In genomic region chr4:99857302-99857701, GRCh38 we compare ENCODE assay signal across 12 cellular contexts. TPM values are rescaled to one million over a fixed set of nuclear protein-coding genes. Genes with fewer than 3 reads are reported as not detected.
DNase-seq lines count a peak whose midpoint lies in the region; ATAC-seq and TF ChIP-seq lines count a peak whose summit lies in the region.
"Had no signal": no experiment of that assay in that cellular context is flagged by ENCODE, and none has a peak within 500 bp of the region (broad histone marks: within the 10 kb centered on the region; RNA-seq: fewer than 3 reads in every experiment).

No MANE protein-coding gene starts in this region.

- no peak for TF ChIP-seq CTCF in OCI-LY7 (conservative IDR thresholded peaks at IDR 0.05; ENCODE audit: low read length)

- peaks cover 64% of the 10 kb centered on the region for H3K36me3 Mint-ChIP-seq in activated CD8-positive, alpha-beta memory T cell treated with anti-CD3 and anti-CD28 coated beads, Interleukin-2, amount 10 ng/mL, durations not matched to agents 7 days and 5 days
- peaks cover 31 to 55% of the 10 kb centered on the region in 2 donors for H3K36me3 Mint-ChIP-seq in activated naive CD4-positive, alpha-beta T cell treated with anti-CD3 and anti-CD28 coated beads, Interleukin-2, amount 50 U/mL, for 72 hours
- peaks cover 50 to 68% of the 10 kb centered on the region in 2 donors for H3K36me3 Mint-ChIP-seq in stimulated activated naive B cell treated with anti-CD40 and anti-IgM and Interleukin-4, amounts not matched to agents 10 μg/mL and 1 μg/mL and 100 μg/mL, for 72 hours

- no TSS peak for BruUV-seq in OCI-LY7 (replicated peaks; lab: Mats Ljungman, UMichigan)

- H3K27ac Mint-ChIP-seq in activated CD8-positive, alpha-beta memory T cell treated with anti-CD3 and anti-CD28 coated beads, Interleukin-2, amount 10 ng/mL, durations not matched to agents 7 days and 5 days, result peak overlapping the region; percentile 17
- H3K27ac Mint-ChIP-seq in activated naive CD4-positive, alpha-beta T cell treated with anti-CD3 and anti-CD28 coated beads, Interleukin-2, amount 50 U/mL, for 72 hours, result peak overlapping the region; percentile 78 to 83
- peak overlapping the region; percentile 87 for H3K27ac Mint-ChIP-seq in stimulated activated naive B cell treated with anti-CD40 and anti-IgM and Interleukin-4, amounts not matched to agents 10 μg/mL and 1 μg/mL and 100 μg/mL, for 72 hours

- ATAC-seq in activated CD8-positive, alpha-beta memory T cell treated with anti-CD3 and anti-CD28 coated beads, Interleukin-2, amount 10 ng/mL, durations not matched to agents 7 days and 5 days, result no peak
- ATAC-seq in activated naive CD4-positive, alpha-beta T cell treated with anti-CD3 and anti-CD28 coated beads, Interleukin-2, amount 50 U/mL, for 72 hours, result no peak
- ATAC-seq in stimulated activated naive B cell treated with anti-CD40 and anti-IgM and Interleukin-4, amounts not matched to agents 10 μg/mL and 1 μg/mL and 100 μg/mL, for 72 hours (replicated peaks), result no peak
- ATAC-seq in GM18868 (IDR thresholded peaks at IDR 0.05; ENCODE audit: unreplicated experiment), result no peak
- no peak for ATAC-seq in HG02623 (IDR thresholded peaks at IDR 0.05; ENCODE audit: unreplicated experiment)

- H2AFZ ChIP-seq in OCI-LY7 (ENCODE audit: low read length), result no peak overlapping the region

- peaks cover 12% of the 10 kb centered on the region; the same call in 1 of the 2 replicates for H3K79me2 ChIP-seq in OCI-LY7 (ENCODE audit: insufficient read depth, low read depth, low read length)

- H3K4me2 ChIP-seq in OCI-LY7 (ENCODE audit: low read length), result no peak overlapping the region

- H3K27ac ChIP-seq in OCI-LY7 (ENCODE audit: low read depth, low read length, poor library complexity, severe bottlenecking), result no peak overlapping the region
- H3K27ac ChIP-seq: prostate gland had no signal

- H3K4me3 ChIP-seq in OCI-LY7 (ENCODE audit: low read depth, low read length, poor library complexity, severe bottlenecking), result no peak overlapping the region
- H3K4me3 ChIP-seq: prostate gland had no signal

- intact Hi-C loops in OCI-LY7 (cut with micrococcal nuclease; ENCODE audit: unreplicated experiment), result no loop called here

- H4K20me1 ChIP-seq in OCI-LY7 (ENCODE audit: insufficient read depth, low read length), result no peaks in the 10 kb centered on the region

- H3K4me1 ChIP-seq in OCI-LY7 (ENCODE audit: insufficient read depth, low read length, poor library complexity, severe bottlenecking), result peaks cover 56% of the 10 kb centered on the region
- H3K4me1 ChIP-seq: prostate gland had no signal

- H3K9me2 ChIP-seq in OCI-LY7 (ENCODE audit: insufficient read depth, low read length), result no peaks in the 10 kb centered on the region

- CTCF ChIA-PET in activated CD8-positive, alpha-beta memory T cell treated with anti-CD3 and anti-CD28 coated beads, Interleukin-2, amount 10 ng/mL, durations not matched to agents 7 days and 5 days (lab: Charles Lee), result interaction anchor here (0.9 to 3.2 kb wide), 6 partner anchors 9 to 90 kb away, joined by 3 to 9 read pairs (median 4); partner anchors contain the start of gene DNAJB14
- CTCF ChIA-PET in OCI-LY7 (lab: Charles Lee; ENCODE audit: unreplicated experiment), result no interaction called here

- peaks cover 97% of the 10 kb centered on the region for H3K36me3 ChIP-seq in OCI-LY7 (ENCODE audit: insufficient read depth, low read length)
- H3K36me3 ChIP-seq: prostate gland had no signal

- DNase-seq in activated CD8-positive, alpha-beta memory T cell treated with anti-CD3 and anti-CD28 coated beads, Interleukin-2, amount 10 ng/mL, durations not matched to agents 7 days and 5 days, result no peak
- DNase-seq in activated CD8-positive, alpha-beta memory T cell treated with anti-CD3 and anti-CD28 coated beads for 24 hours, result no peak
- DNase-seq in NOMO-1 (lab: John Stamatoyannopoulos, UW; ENCODE audit: unreplicated experiment in 2 of 2) (peak; percentile 76 to 80), OCI-LY7 (ENCODE audit: low spot score) (no peak)
- no peak for DNase-seq in activated naive CD4-positive, alpha-beta T cell treated with anti-CD3 and anti-CD28 coated beads, Interleukin-2, amount 50 U/mL, for 72 hours (ENCODE audit: low spot score in 2 of 2)
- no peak for DNase-seq in stimulated activated naive B cell treated with anti-CD40 and anti-IgM and Interleukin-4, amounts not matched to agents 10 μg/mL and 1 μg/mL and 100 μg/mL, for 72 hours
- DNase-seq: effector memory CD4-positive, alpha-beta T cell; NCI-H2081 treated with DMSO at 0.1 percent for 48 hours; NCI-H748 treated with DMSO at 0.1 percent for 48 hours had no signal

- H3K4me3 Mint-ChIP-seq in activated CD8-positive, alpha-beta memory T cell treated with anti-CD3 and anti-CD28 coated beads, Interleukin-2, amount 10 ng/mL, durations not matched to agents 7 days and 5 days, result no peak overlapping the region
- no peak overlapping the region for H3K4me3 Mint-ChIP-seq in stimulated activated naive B cell treated with anti-CD40 and anti-IgM and Interleukin-4, amounts not matched to agents 10 μg/mL and 1 μg/mL and 100 μg/mL, for 72 hours

- POLR2A ChIA-PET in OCI-LY7 (lab: Charles Lee), result interaction anchor here (0.7 to 1.9 kb wide), 6 partner anchors 10 to 83 kb away, joined by 3 to 9 read pairs (median 5); no protein-coding TSS in a partner anchor

- no peaks in the 10 kb centered on the region for H3K9me3 ChIP-seq in OCI-LY7 (ENCODE audit: low read length)
- H3K9me3 ChIP-seq: prostate gland had no signal

- H3K27me3 Mint-ChIP-seq in activated CD8-positive, alpha-beta memory T cell treated with anti-CD3 and anti-CD28 coated beads, Interleukin-2, amount 10 ng/mL, durations not matched to agents 7 days and 5 days, result no peaks in the 10 kb centered on the region
- H3K27me3 Mint-ChIP-seq in stimulated activated naive B cell treated with anti-CD40 and anti-IgM and Interleukin-4, amounts not matched to agents 10 μg/mL and 1 μg/mL and 100 μg/mL, for 72 hours, result no peaks in the 10 kb centered on the region

- H3K4me1 Mint-ChIP-seq in activated CD8-positive, alpha-beta memory T cell treated with anti-CD3 and anti-CD28 coated beads, Interleukin-2, amount 10 ng/mL, durations not matched to agents 7 days and 5 days, result peaks cover 66% of the 10 kb centered on the region
- peaks cover 50 to 71% of the 10 kb centered on the region in 2 donors for H3K4me1 Mint-ChIP-seq in stimulated activated naive B cell treated with anti-CD40 and anti-IgM and Interleukin-4, amounts not matched to agents 10 μg/mL and 1 μg/mL and 100 μg/mL, for 72 hours

- no peaks in the 10 kb centered on the region for H3K9me3 Mint-ChIP-seq in activated CD8-positive, alpha-beta memory T cell treated with anti-CD3 and anti-CD28 coated beads, Interleukin-2, amount 10 ng/mL, durations not matched to agents 7 days and 5 days (ENCODE audit: low read depth)
- no peaks in the 10 kb centered on the region for H3K9me3 Mint-ChIP-seq in activated naive CD4-positive, alpha-beta T cell treated with anti-CD3 and anti-CD28 coated beads, Interleukin-2, amount 50 U/mL, for 72 hours
- H3K9me3 Mint-ChIP-seq in stimulated activated naive B cell treated with anti-CD40 and anti-IgM and Interleukin-4, amounts not matched to agents 10 μg/mL and 1 μg/mL and 100 μg/mL, for 72 hours, result peaks cover 4 to 5% of the 10 kb centered on the region in 2 donors

RNA-seq across cellular contexts. Expression of gene LAMTOR3, which starts 36.9 kb away (rescaled TPM):
- total RNA-seq in activated CD8-positive, alpha-beta memory T cell treated with anti-CD3 and anti-CD28 coated beads, Interleukin-2, amount 10 ng/mL, durations not matched to agents 7 days and 5 days, result 10 to 100 TPM; 20.6 to 25.3 TPM
- 10 to 100 TPM; 27.4 to 38.7 TPM for total RNA-seq in activated naive CD4-positive, alpha-beta T cell treated with anti-CD3 and anti-CD28 coated beads, Interleukin-2, amount 50 U/mL, for 72 hours
- total RNA-seq in OCI-LY7 (2014; rRNA removed; shearing (Covaris generic)), result 11.9 and 18.5 TPM in 2 replicates
- total RNA-seq in OCI-LY7 (2022), result 22.8 and 27.3 TPM in 2 replicates

RNA-seq across cellular contexts. Expression of gene DAPP1, which starts 40.7 kb away (rescaled TPM):
- total RNA-seq in activated CD8-positive, alpha-beta memory T cell treated with anti-CD3 and anti-CD28 coated beads, Interleukin-2, amount 10 ng/mL, durations not matched to agents 7 days and 5 days, result 10 to 100 TPM; 24.6 to 25.3 TPM
- 10 to 100 TPM; 43.3 to 66.9 TPM for total RNA-seq in activated naive CD4-positive, alpha-beta T cell treated with anti-CD3 and anti-CD28 coated beads, Interleukin-2, amount 50 U/mL, for 72 hours
- 55.7 and 57.3 TPM in 2 replicates for total RNA-seq in OCI-LY7 (2014; rRNA removed; shearing (Covaris generic))
- 69.8 and 71.9 TPM in 2 replicates for total RNA-seq in OCI-LY7 (2022)

Comparison
In these comparisons a context has a peak if more than half of its experiments do, and no peak if none do; other contexts are left out.
1. DNase-seq: peak in NOMO-1 (2 of 2); none in activated CD8-positive, alpha-beta memory T cell treated with anti-CD3 and anti-CD28 coated beads, Interleukin-2, amount 10 ng/mL, durations not matched to agents 7 days and 5 days (single experiment), activated CD8-positive, alpha-beta memory T cell treated with anti-CD3 and anti-CD28 coated beads for 24 hours (single experiment), activated naive CD4-positive, alpha-beta T cell treated with anti-CD3 and anti-CD28 coated beads, Interleukin-2, amount 50 U/mL, for 72 hours (0 of 2), stimulated activated naive B cell treated with anti-CD40 and anti-IgM and Interleukin-4, amounts not matched to agents 10 μg/mL and 1 μg/mL and 100 μg/mL, for 72 hours (single experiment) and OCI-LY7 (single experiment).
2. H3K27ac Mint-ChIP-seq: peak in every context shown above with its lines; median percentile 87 in stimulated activated naive B cell treated with anti-CD40 and anti-IgM and Interleukin-4, amounts not matched to agents 10 μg/mL and 1 μg/mL and 100 μg/mL, for 72 hours; 80 in activated naive CD4-positive, alpha-beta T cell treated with anti-CD3 and anti-CD28 coated beads, Interleukin-2, amount 50 U/mL, for 72 hours; 17 in activated CD8-positive, alpha-beta memory T cell treated with anti-CD3 and anti-CD28 coated beads, Interleukin-2, amount 10 ng/mL, durations not matched to agents 7 days and 5 days.